Comparison of ENCODE assay signal across 8 cellular contexts in the genomic region with DNA sequence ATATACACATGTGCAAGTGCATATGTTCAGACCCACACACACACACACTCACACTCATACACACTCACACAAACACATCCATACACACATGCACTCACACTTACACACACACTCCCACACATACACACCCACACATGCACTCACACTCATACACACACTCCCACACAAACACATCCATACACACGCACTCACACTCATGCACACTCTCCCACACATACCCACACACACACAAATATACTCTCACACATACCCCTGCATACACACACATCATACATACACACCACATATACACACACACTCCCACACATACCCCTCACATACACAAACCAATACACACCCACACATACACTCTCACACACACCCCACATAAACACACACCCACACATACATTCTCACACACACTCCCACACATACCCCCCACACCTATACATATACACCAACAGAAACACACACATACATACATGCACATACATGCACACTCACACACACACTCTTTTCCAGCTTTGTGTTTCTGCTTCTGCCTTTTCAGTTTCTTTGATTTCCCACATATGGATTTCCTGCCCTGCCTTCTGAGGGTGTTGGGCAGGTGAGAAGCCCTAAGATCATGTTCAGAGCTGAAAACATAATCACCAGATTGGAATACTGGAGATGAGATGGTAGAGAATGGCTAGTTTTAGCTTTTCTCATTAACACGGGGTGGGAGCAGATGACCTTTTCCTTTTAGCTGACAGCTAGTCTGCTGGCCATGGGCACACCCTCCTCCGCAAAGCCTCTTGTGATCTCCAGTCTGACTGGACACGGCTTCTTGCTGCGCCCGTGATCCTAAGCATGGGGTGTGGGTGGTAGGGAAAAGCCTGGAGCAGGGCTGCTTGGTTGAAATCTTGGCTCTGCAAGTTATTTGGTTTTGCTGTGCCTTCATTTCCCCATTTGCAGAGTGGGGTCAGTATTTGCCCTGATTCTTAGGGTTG.
DNase-seq lines count a peak whose midpoint lies in the region; ATAC-seq and TF ChIP-seq lines count a peak whose summit lies in the region.

No MANE protein-coding gene starts in this region.

- TF ChIP-seq EP300 in sigmoid colon (IDR thresholded peaks at IDR 0.05), result no peak

- no peaks in the 10 kb centered on the region for H3K9me3 ChIP-seq in sigmoid colon

- peak overlapping the region; percentile 44; the same call in 1 of the 2 replicates for H3K4me3 ChIP-seq in GM08714 (ENCODE audit: low read length)
- H3K4me3 ChIP-seq in NB4 (ENCODE audit: low read depth, low read length), result peak overlapping the region; percentile 38
- no peak overlapping the region for H3K4me3 ChIP-seq in sigmoid colon

- TF ChIP-seq POLR2A in NB4 (IDR thresholded peaks at IDR 0.05; ENCODE audit: extremely low read depth, insufficient read length) (no peak), sigmoid colon (IDR thresholded peaks at IDR 0.05) (no peak)

- intact Hi-C loops in sigmoid colon (cut with DNase I), result loop anchor here (2.0 to 10.0 kb wide), 4 partner anchors 47 to 286 kb away; no protein-coding TSS in a partner anchor

- TF ChIP-seq CTCF in NB4 (IDR thresholded peaks at IDR 0.05; ENCODE audit: low read depth, low read length), result no peak
- TF ChIP-seq CTCF in sigmoid colon (IDR thresholded peaks at IDR 0.05), result no peak

- WGBS in sigmoid colon, 2 donors, result 75 to 78% methylated on average over 6 of the region's 6 CpGs

- no peak for ATAC-seq in HG02623 (IDR thresholded peaks at IDR 0.05; ENCODE audit: unreplicated experiment)

- DNase-seq in NB4 (ENCODE audit: low read depth) (peak; percentile 58), sigmoid colon (no peak), NCI-H748 (lab: John Stamatoyannopoulos, UW; ENCODE audit: unreplicated experiment) (no peak), amniotic stem cell (lab: John Stamatoyannopoulos, UW) (no peak)
- no peak for DNase-seq in stimulated activated CD4-positive, alpha-beta T cell treated with anti-CD3 and anti-CD28 coated beads, Interleukin-4, amount 100 ng/mL, for 4 hours

- H3K27me3 ChIP-seq in sigmoid colon, result no peaks in the 10 kb centered on the region

- no peaks in the 10 kb centered on the region for H3K36me3 ChIP-seq in sigmoid colon

- H3K27ac ChIP-seq in cingulate gyrus (ENCODE audit: low read depth, low read length) (peak overlapping the region; percentile 97), sigmoid colon (peak overlapping the region; percentile 31 to 85 (median 80))

- H3K4me1 ChIP-seq in sigmoid colon, result peaks cover 0 to 83% (median 79%) of the 10 kb centered on the region in 4 donors

Comparison
In these comparisons a context has a peak if more than half of its experiments do, and no peak if none do; other contexts are left out.
1. H3K4me3 ChIP-seq: peak in GM08714 (single experiment) and NB4 (single experiment); none in sigmoid colon (0 of 4).